8 cellular contexts compared by ENCODE assay signal in genomic region chr14:44896275-44897040, GRCh38.
DNase-seq lines count a peak whose midpoint lies in the region; ATAC-seq, FAIRE-seq and TF ChIP-seq lines count a peak whose summit lies in the region.

No MANE protein-coding gene starts in this region.

- H3K27me3 Mint-ChIP-seq in activated naive CD4-positive, alpha-beta T cell treated with anti-CD3 and anti-CD28 coated beads, Interleukin-2, amount 50 U/mL, for 24 hours, result no peaks in the 10 kb centered on the region
- H3K27me3 Mint-ChIP-seq in T-helper 17 cell, result no peaks in the 10 kb centered on the region

- FAIRE-seq in kidney (lab: Jason Lieb, UNC), result peak; percentile 21

- H3K9me3 Mint-ChIP-seq in activated naive CD4-positive, alpha-beta T cell treated with anti-CD3 and anti-CD28 coated beads, Interleukin-2, amount 50 U/mL, for 24 hours, result no peaks in the 10 kb centered on the region
- H3K9me3 Mint-ChIP-seq in activated naive CD4-positive, alpha-beta T cell treated with anti-CD3 and anti-CD28 coated beads, Interleukin-2, amount 50 U/mL, for 72 hours, result peaks cover 0 to 7% of the 10 kb centered on the region in 2 donors

- ATAC-seq in activated naive CD4-positive, alpha-beta T cell treated with anti-CD3 and anti-CD28 coated beads, Interleukin-2, amount 50 U/mL, for 72 hours, result no peak
- ATAC-seq in T-helper 17 cell (no peak), upper lobe of right lung (no peak)

- H3K27ac Mint-ChIP-seq in activated naive CD4-positive, alpha-beta T cell treated with anti-CD3 and anti-CD28 coated beads, Interleukin-2, amount 50 U/mL, for 24 hours, result peak overlapping the region; percentile 93
- peak overlapping the region in 1 of 2 donors; percentile 80 for H3K27ac Mint-ChIP-seq in activated naive CD4-positive, alpha-beta T cell treated with anti-CD3 and anti-CD28 coated beads, Interleukin-2, amount 50 U/mL, for 72 hours
- H3K27ac Mint-ChIP-seq in T-helper 17 cell, result peak overlapping the region; percentile 88

- H3K4me1 Mint-ChIP-seq in activated naive CD4-positive, alpha-beta T cell treated with anti-CD3 and anti-CD28 coated beads, Interleukin-2, amount 50 U/mL, for 24 hours, result peaks cover 25% of the 10 kb centered on the region
- H3K4me1 Mint-ChIP-seq in T-helper 17 cell, result peaks cover 9% of the 10 kb centered on the region

- TF ChIP-seq CTCF in kidney (IDR thresholded peaks at IDR 0.05; ENCODE audit: borderline replicate concordance, extremely low read depth, insufficient read depth) (no peak), upper lobe of right lung (IDR thresholded peaks at IDR 0.05) (no peak)

- H3K9ac ChIP-seq in kidney (ENCODE audit: low read length in 2 of 2), result peak overlapping the region in 1 of 2 donors; percentile 4

- H3K9me3 ChIP-seq in T-helper 17 cell (ENCODE audit: control insufficient read depth, low read length, poor library complexity, severe bottlenecking), result no peaks in the 10 kb centered on the region
- no peaks in the 10 kb centered on the region for H3K9me3 ChIP-seq in kidney (ENCODE audit: control insufficient read depth in 1 of 2, low read length in 2 of 2)
- no peaks in the 10 kb centered on the region for H3K9me3 ChIP-seq in upper lobe of right lung

- no peaks in the 10 kb centered on the region for H3K36me3 Mint-ChIP-seq in activated naive CD4-positive, alpha-beta T cell treated with anti-CD3 and anti-CD28 coated beads, Interleukin-2, amount 50 U/mL, for 24 hours
- peaks cover 7 to 13% of the 10 kb centered on the region in 2 donors for H3K36me3 Mint-ChIP-seq in activated naive CD4-positive, alpha-beta T cell treated with anti-CD3 and anti-CD28 coated beads, Interleukin-2, amount 50 U/mL, for 72 hours
- no peaks in the 10 kb centered on the region for H3K36me3 Mint-ChIP-seq in T-helper 17 cell (ENCODE audit: low read depth)

- H3K4me1 ChIP-seq in kidney (ENCODE audit: control insufficient read depth in 1 of 2, insufficient read depth in 1 of 2, low read depth in 1 of 2, low read length in 2 of 2), result peaks cover 3 to 4% of the 10 kb centered on the region in 2 donors
- H3K4me1 ChIP-seq in upper lobe of right lung, result no peaks in the 10 kb centered on the region

- H3K27ac ChIP-seq in kidney (ENCODE audit: low read depth in 2 of 2, low read length in 2 of 2), result peak overlapping the region; percentile 60 to 97
- peak overlapping the region; percentile 97 for H3K27ac ChIP-seq in upper lobe of right lung

- H3K36me3 ChIP-seq in kidney (ENCODE audit: control insufficient read depth in 1 of 2, insufficient read depth in 2 of 2, low read length in 2 of 2) (no peaks in the 10 kb centered on the region), upper lobe of right lung (no peaks in the 10 kb centered on the region)

- H3K4me3 ChIP-seq in kidney (ENCODE audit: low read length in 2 of 2) (peak overlapping the region; percentile 55 to 89), upper lobe of right lung (peak overlapping the region; percentile 80)

- DNase-seq in activated naive CD4-positive, alpha-beta T cell treated with anti-CD3 and anti-CD28 coated beads, Interleukin-2, amount 50 U/mL, for 72 hours (ENCODE audit: low spot score in 2 of 2), result no peak
- DNase-seq in T-helper 17 cell (no peak), kidney (no peak), upper lobe of right lung (no peak), epidermal melanocyte (ENCODE audit: insufficient read length, low spot score) (no peak), NCI-H510A treated with DMSO at 0.1 percent for 48 hours (lab: John Stamatoyannopoulos, UW) (no peak), anterior cingulate cortex (lab: John Stamatoyannopoulos, UW) (no peak)

- H3K27me3 ChIP-seq in upper lobe of right lung, result no peaks in the 10 kb centered on the region

- intact Hi-C loops in kidney (cut with DNase I), result no loop called here
- intact Hi-C loops in upper lobe of right lung (cut with DNase I), result no loop called here

- H3K4me3 Mint-ChIP-seq in activated naive CD4-positive, alpha-beta T cell treated with anti-CD3 and anti-CD28 coated beads, Interleukin-2, amount 50 U/mL, for 24 hours, result peak overlapping the region; percentile 91
- H3K4me3 Mint-ChIP-seq in T-helper 17 cell, result peak overlapping the region; percentile 87
